Comparison of ENCODE assay signal across 8 cellular contexts in genomic region chr12:39587247-39587646, GRCh38. TPM values are rescaled to one million over a fixed set of nuclear protein-coding genes. Genes with fewer than 3 reads are reported as not detected.
DNase-seq lines count a peak whose midpoint lies in the region; ATAC-seq, FAIRE-seq and TF ChIP-seq lines count a peak whose summit lies in the region.

No MANE protein-coding gene starts in this region.

- H2AFZ ChIP-seq in mammary epithelial cell (ENCODE audit: low read depth, low read length): no peak overlapping the region

- FAIRE-seq in urothelium cell line (lab: Jason Lieb, UNC): peak; percentile 17

- DNase-seq in GM10248 (ENCODE audit: extremely low spot score) (no peak), LHCN-M2 (ENCODE audit: low read depth) (peak; percentile 28), mammary epithelial cell (peak; percentile 20), urothelium cell line (ENCODE audit: low spot score) (no peak), G401 (ENCODE audit: low spot score) (no peak), mucosa of gallbladder (ENCODE audit: low spot score) (no peak)

- BruUV-seq in mammary epithelial cell (replicated peaks; lab: Mats Ljungman, UMichigan): no TSS peak

- no peaks in the 10 kb centered on the region for H3K79me2 ChIP-seq in mammary epithelial cell (ENCODE audit: insufficient read depth, low read length)

- H3K4me1 ChIP-seq in mammary epithelial cell (ENCODE audit: insufficient read depth, low read length): no peaks in the 10 kb centered on the region

- POLR2A ChIA-PET in GM10248 (lab: Yijun Ruan, JAX): no interaction called here

- WGBS in mammary epithelial cell (ENCODE audit: low coverage, missing lambda C conversion rate): 35% methylated on average over 3 of the region's 3 CpGs

- no peaks in the 10 kb centered on the region for H3K27me3 ChIP-seq in mammary epithelial cell (ENCODE audit: insufficient read depth, low read length)

- H3K9ac ChIP-seq in mammary epithelial cell (ENCODE audit: insufficient read depth, low read length): no peak overlapping the region

- TF ChIP-seq CTCF in GM10248 (IDR thresholded peaks at IDR 0.05; ENCODE audit: control extremely low read depth, extremely low read depth, low read depth, missing control alignments) (peak; percentile 44), mammary epithelial cell (conservative IDR thresholded peaks at IDR 0.05 in 1 of 2, IDR thresholded peaks at IDR 0.05 in 1 of 2; ENCODE audit: extremely low read depth in 1 of 2, insufficient read depth in 1 of 2, low read depth in 1 of 2, low read length in 2 of 2) (peak; percentile 48 to 59)

- H3K27ac ChIP-seq in mammary epithelial cell (ENCODE audit: insufficient read depth, low read depth, low read length): no peak overlapping the region

- CTCF ChIA-PET in GM10248 (lab: Yijun Ruan, JAX) (interaction anchor here (0.7 to 1.5 kb wide), 4 partner anchors 10 to 269 kb away, joined by 3 read pairs; no protein-coding TSS in a partner anchor), mammary epithelial cell (lab: Charles Lee; ENCODE audit: low non-redundant PET) (no interaction called here)

- ATAC-seq in GM19455 (IDR thresholded peaks at IDR 0.05; ENCODE audit: unreplicated experiment) (peak; percentile 59), esophagus mucosa (no peak)

- H3K4me2 ChIP-seq in mammary epithelial cell (ENCODE audit: insufficient read depth, low read depth, low read length): no peak overlapping the region

- no peaks in the 10 kb centered on the region for H3K9me3 ChIP-seq in mammary epithelial cell (replicated peaks; ENCODE audit: insufficient read depth, low read length)

- H3K36me3 ChIP-seq in mammary epithelial cell (ENCODE audit: insufficient read depth, low read length): no peaks in the 10 kb centered on the region

- in situ Hi-C loops in mammary epithelial cell (cut with MboI; ENCODE audit: low sequenced_read_pairs in 2 of 2) (no loop called here), G401 (cut with HindIII; ENCODE audit: low sequenced_read_pairs) (no loop called here)

- no peak overlapping the region for H3K4me3 ChIP-seq in mammary epithelial cell (replicated peaks in 1 of 3; ENCODE audit: insufficient read depth in 1 of 3, low read depth in 2 of 3, low read length in 3 of 3)

- H4K20me1 ChIP-seq in mammary epithelial cell (ENCODE audit: insufficient read depth, low read length): no peaks in the 10 kb centered on the region

- dilution Hi-C loops in mammary epithelial cell (cut with HindIII; ENCODE audit: low sequenced_read_pairs): no loop called here

- intact Hi-C loops in mammary epithelial cell (cut with micrococcal nuclease): loop anchor here (1.0 to 10.0 kb wide), 3 partner anchors 106 to 518 kb away; partner anchors contain the start of gene SLC2A13

RNA-seq across cellular contexts. Expression of gene ABCD2, which starts 32.4 kb away (rescaled TPM):
- 0.06 and 0.40 TPM in 2 replicates for total RNA-seq in LHCN-M2 (2014; rRNA removed)
- not detected for polyA plus RNA-seq in LHCN-M2 (2012)
- under 1 TPM in 1 of 2 donors, not detected in 1; under 0.01 TPM for total RNA-seq in mammary epithelial cell
- polyA plus RNA-seq in mammary epithelial cell: 0.05 TPM
- polyA minus RNA-seq in mammary epithelial cell: not detected
- not detected in 2 replicates for total RNA-seq in G401 (2014; rRNA removed; shearing (Covaris generic))
- 0.63 TPM for total RNA-seq in mucosa of gallbladder
- total RNA-seq in esophagus mucosa: 0.12 TPM

Comparison
In these comparisons a context has a peak if more than half of its experiments do, and no peak if none do; other contexts are left out.
1. DNase-seq: peak in LHCN-M2 (single experiment) and mammary epithelial cell (single experiment); none in GM10248 (single experiment), urothelium cell line (single experiment), G401 (single experiment) and mucosa of gallbladder (single experiment).